21 cellular contexts compared by ENCODE assay signal in genomic region chr7:139639563-139639962, GRCh38.
"Had no signal": no experiment of that assay in that cellular context is flagged by ENCODE, and none has a peak within 500 bp of the region (broad histone marks: within the 10 kb centered on the region; RNA-seq: fewer than 3 reads in every experiment).

No MANE protein-coding gene starts in this region.

- ATAC-seq: activated T-cell treated with anti-CD3 and anti-CD28 coated beads, Interleukin-2, amount 50 U/mL, for 4 hours; activated T-helper 17 cell treated with anti-CD3 and anti-CD28 coated beads, Interleukin-2, amount 50 U/mL, for 72 hours; gastroesophageal sphincter; left lobe of liver; mucosa of descending colon; right lobe of liver; stimulated activated naive CD8-positive, alpha-beta T cell treated with anti-CD3 and anti-CD28 coated beads, Interleukin-15, Interleukin-2, amounts not matched to agents 100 U/mL and 50 U/mL, for 24 hours had no signal

- DNase-seq: activated CD4-positive, alpha-beta memory T cell treated with anti-CD3 and anti-CD28 coated beads for 36 hours; activated CD4-positive, alpha-beta T cell treated with anti-CD3 and anti-CD28 coated beads, Interleukin-2, amount 10 ng/mL, durations not matched to agents 24 days and 14 days; activated gamma-delta T cell treated with Interleukin-2 at 50 U/mL for 16 hours; activated naive CD4-positive, alpha-beta T cell treated with anti-CD3 and anti-CD28 coated beads, Interleukin-2, amount 50 U/mL, for 16 hours; activated T-cell treated with anti-CD3 and anti-CD28 coated beads, Interleukin-2, amount 50 U/mL, for 4 hours; amniotic stem cell; central memory CD4-positive, alpha-beta T cell; hypothalamus; mucosa of descending colon; occipital lobe; right lobe of liver; stimulated activated CD4-positive, alpha-beta T cell treated with anti-CD3 and anti-CD28 coated beads, Interleukin-2, amount 100 ng/mL, for 48 hours; stimulated activated naive CD8-positive, alpha-beta T cell treated with anti-CD3 and anti-CD28 coated beads, Interleukin-15, Interleukin-2, amounts not matched to agents 100 U/mL and 50 U/mL, for 24 hours; T-helper 9 cell; testis; transverse colon; uterus had no signal

- H3K4me3 Mint-ChIP-seq: activated CD4-positive, alpha-beta memory T cell treated with anti-CD3 and anti-CD28 coated beads for 36 hours; activated CD4-positive, alpha-beta T cell treated with anti-CD3 and anti-CD28 coated beads, Interleukin-2, amount 10 ng/mL, durations not matched to agents 24 days and 14 days; activated T-cell treated with anti-CD3 and anti-CD28 coated beads, Interleukin-2, amount 50 U/mL, for 4 hours; activated T-helper 17 cell treated with anti-CD3 and anti-CD28 coated beads, Interleukin-2, amount 50 U/mL, for 72 hours had no signal

- H3K36me3 Mint-ChIP-seq: activated CD4-positive, alpha-beta memory T cell treated with anti-CD3 and anti-CD28 coated beads for 36 hours had no signal

- H3K27me3 Mint-ChIP-seq: activated CD4-positive, alpha-beta memory T cell treated with anti-CD3 and anti-CD28 coated beads for 36 hours; activated CD4-positive, alpha-beta T cell treated with anti-CD3 and anti-CD28 coated beads, Interleukin-2, amount 10 ng/mL, durations not matched to agents 24 days and 14 days; activated T-helper 17 cell treated with anti-CD3 and anti-CD28 coated beads, Interleukin-2, amount 50 U/mL, for 72 hours had no signal

- H3K9me3 ChIP-seq: gastroesophageal sphincter, mucosa of descending colon, right lobe of liver, testis, transverse colon, uterus had no signal

- H3K36me3 ChIP-seq: right lobe of liver, transverse colon, uterus had no signal

- H3K4me3 ChIP-seq: gastroesophageal sphincter, mucosa of descending colon, right lobe of liver, testis, transverse colon, uterus had no signal

- H3K27me3 ChIP-seq: gastroesophageal sphincter, right lobe of liver, testis, transverse colon, uterus had no signal

- H3K27ac ChIP-seq: gastroesophageal sphincter, right lobe of liver, testis, transverse colon, uterus, VCaP had no signal

- H3K27ac Mint-ChIP-seq: activated CD4-positive, alpha-beta memory T cell treated with anti-CD3 and anti-CD28 coated beads for 36 hours; activated CD4-positive, alpha-beta T cell treated with anti-CD3 and anti-CD28 coated beads, Interleukin-2, amount 10 ng/mL, durations not matched to agents 24 days and 14 days; activated T-helper 17 cell treated with anti-CD3 and anti-CD28 coated beads, Interleukin-2, amount 50 U/mL, for 72 hours had no signal

- H3K9me3 Mint-ChIP-seq: activated CD4-positive, alpha-beta memory T cell treated with anti-CD3 and anti-CD28 coated beads for 36 hours; activated CD4-positive, alpha-beta T cell treated with anti-CD3 and anti-CD28 coated beads, Interleukin-2, amount 10 ng/mL, durations not matched to agents 24 days and 14 days; activated T-cell treated with anti-CD3 and anti-CD28 coated beads, Interleukin-2, amount 50 U/mL, for 4 hours; activated T-helper 17 cell treated with anti-CD3 and anti-CD28 coated beads, Interleukin-2, amount 50 U/mL, for 72 hours had no signal

- H3K4me1 ChIP-seq: gastroesophageal sphincter, testis, uterus had no signal
